Comparison of ENCODE assay signal across 26 cellular contexts in the genomic region with DNA sequence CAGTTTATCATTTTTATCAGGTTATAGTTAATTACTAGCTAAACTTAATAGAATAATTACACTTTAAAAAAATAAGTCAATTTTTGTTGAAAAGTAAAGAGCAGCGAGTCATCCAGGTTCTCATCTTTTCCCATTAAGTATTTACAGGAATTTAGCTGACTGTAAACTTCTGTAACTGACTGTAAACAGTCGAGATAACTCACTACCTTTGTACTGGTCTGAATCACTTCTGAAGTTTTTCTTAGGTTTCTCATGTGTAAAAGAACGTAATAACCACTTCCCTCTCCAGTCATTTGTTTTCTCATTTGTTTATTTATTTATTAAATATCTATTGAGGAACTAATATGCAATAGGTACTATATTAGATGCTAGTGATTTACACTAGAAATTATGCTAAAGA.
"Had no signal": no experiment of that assay in that cellular context is flagged by ENCODE, and none has a peak within 500 bp of the region (broad histone marks: within the 10 kb centered on the region; RNA-seq: fewer than 3 reads in every experiment).

No MANE protein-coding gene starts in this region.

- H2AFZ ChIP-seq: hepatocyte had no signal

- H3K79me2 ChIP-seq: hepatocyte had no signal

- H3K36me3 ChIP-seq: brain microvascular endothelial cell, esophagus muscularis mucosa, gastroesophageal sphincter, left lung, upper lobe of left lung had no signal

- H3K4me1 ChIP-seq: esophagus muscularis mucosa, gastroesophageal sphincter, left lung, upper lobe of left lung had no signal

- H3K27me3 ChIP-seq: brain microvascular endothelial cell, esophagus muscularis mucosa, gastroesophageal sphincter, hepatocyte, left lung, upper lobe of left lung had no signal

- DNase-seq: activated CD4-positive, alpha-beta T cell treated with anti-CD3 and anti-CD28 coated beads for 36 hours; activated CD4-positive, CD25-positive, alpha-beta regulatory T cell; activated CD8-positive, alpha-beta memory T cell treated with anti-CD3 and anti-CD28 coated beads, Interleukin-2, amount 10 ng/mL, durations not matched to agents 7 days and 5 days; activated CD8-positive, alpha-beta T cell treated with anti-CD3 and anti-CD28 coated beads, Interleukin-2, amount 10 ng/mL, durations not matched to agents 7 days and 5 days; activated T-cell treated with anti-CD3 and anti-CD28 coated beads, Interleukin-2, amount 50 U/mL, for 48 hours; aorta; brain microvascular endothelial cell; caudate nucleus; endodermal cell; kidney; left lung; mucosa of descending colon; retina; stimulated activated CD4-positive, alpha-beta T cell treated with anti-CD3 and anti-CD28 coated beads, Interleukin-12 subunit alpha, Interleukin-12 subunit beta, amount 100 ng/mL, for 4 hours; stimulated activated CD4-positive, alpha-beta T cell treated with anti-CD3 and anti-CD28 coated beads, Interleukin-4, amount 100 ng/mL, for 1 hour; stimulated activated naive CD8-positive, alpha-beta T cell treated with anti-CD3 and anti-CD28 coated beads, Interleukin-15, amount 100 ng/mL, for 72 hours; substantia nigra; upper lobe of left lung had no signal

- H3K27ac ChIP-seq: brain microvascular endothelial cell, esophagus muscularis mucosa, gastroesophageal sphincter, hepatocyte, left lung, skin epidermis, upper lobe of left lung had no signal

- H3K4me2 ChIP-seq: hepatocyte had no signal

- H3K4me3 ChIP-seq: esophagus muscularis mucosa, gastroesophageal sphincter, hepatocyte, left lung, lung, mucosa of descending colon, skin epidermis, upper lobe of left lung had no signal

- ATAC-seq: activated CD4-positive, alpha-beta T cell treated with anti-CD3 and anti-CD28 coated beads for 36 hours; activated CD8-positive, alpha-beta memory T cell treated with anti-CD3 and anti-CD28 coated beads, Interleukin-2, amount 10 ng/mL, durations not matched to agents 7 days and 5 days; activated CD8-positive, alpha-beta T cell treated with anti-CD3 and anti-CD28 coated beads, Interleukin-2, amount 10 ng/mL, durations not matched to agents 7 days and 5 days; activated naive CD4-positive, alpha-beta T cell treated with anti-CD3 and anti-CD28 coated beads, Interleukin-2, amount 50 U/mL, for 72 hours; gastroesophageal sphincter; left lung; mucosa of descending colon; natural killer cell treated with Interleukin-12 subunit alpha and Interleukin-12 subunit beta and Interleukin-15 and Interleukin-18, amount 100 ng/mL, for 72 hours; sciatic nerve; stimulated activated naive CD8-positive, alpha-beta T cell treated with anti-CD3 and anti-CD28 coated beads, Interleukin-15, amount 100 ng/mL, for 72 hours had no signal
